ENCODE assay signal across 19 cellular contexts in the genomic region with DNA sequence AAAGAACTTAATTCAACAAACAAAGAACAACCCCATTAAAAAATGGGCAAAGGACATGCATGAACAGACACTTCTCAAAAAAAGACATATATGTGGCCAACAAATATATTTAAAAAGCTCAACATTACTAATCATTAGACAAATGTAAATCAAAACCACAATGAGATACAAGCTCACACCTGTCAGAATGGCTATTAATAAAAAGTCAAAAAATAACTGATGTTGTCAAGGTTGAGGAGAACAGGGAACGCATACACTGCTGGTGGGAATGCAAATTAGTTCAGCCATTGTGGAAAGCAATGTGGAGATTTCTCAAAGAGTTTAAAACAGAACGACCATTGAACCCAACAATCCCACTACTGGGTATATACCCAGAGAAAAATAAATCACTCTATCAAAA. TPM values are rescaled to one million over a fixed set of nuclear protein-coding genes. Genes with fewer than 3 reads are reported as not detected.
DNase-seq lines count a peak whose midpoint lies in the region; ATAC-seq and TF ChIP-seq lines count a peak whose summit lies in the region.
"Had no signal": no experiment of that assay in that cellular context is flagged by ENCODE, and none has a peak within 500 bp of the region (broad histone marks: within the 10 kb centered on the region; RNA-seq: fewer than 3 reads in every experiment).

No MANE protein-coding gene starts in this region.

- ATAC-seq in GM19043 (IDR thresholded peaks at IDR 0.05; ENCODE audit: low read depth, unreplicated experiment) (peak; percentile 68), HG02571 (IDR thresholded peaks at IDR 0.05; ENCODE audit: unreplicated experiment) (peak; percentile 50), HG03354 (IDR thresholded peaks at IDR 0.05; ENCODE audit: poor library complexity, severe bottlenecking, unreplicated experiment) (peak; percentile 78)
- ATAC-seq in stimulated activated memory B cell treated with anti-CD40 and anti-IgM and Interleukin-4, amounts not matched to agents 10 μg/mL and 1 μg/mL and 100 μg/mL, for 72 hours, result no peak
- ATAC-seq: K562; stimulated activated naive CD8-positive, alpha-beta T cell treated with anti-CD3 and anti-CD28 coated beads, Interleukin-15, Interleukin-2, amounts not matched to agents 100 U/mL and 50 U/mL, for 24 hours; T-cell had no signal

- no peak overlapping the region for H3K27ac ChIP-seq in smooth muscle cell (ENCODE audit: low read depth)
- H3K27ac ChIP-seq: C4-2B, Peyer's patch, sigmoid colon, vagina had no signal

- H2AFZ ChIP-seq in smooth muscle cell (ENCODE audit: low read depth), result no peak overlapping the region

- WGBS in smooth muscle cell (ENCODE audit: low lambda C conversion rate), result 90% methylated on average over 2 of the region's 2 CpGs

- no peak overlapping the region for H3K9ac ChIP-seq in smooth muscle cell (ENCODE audit: low read depth)

- H3K27me3 Mint-ChIP-seq in stimulated activated memory B cell treated with anti-CD40 and anti-IgM and Interleukin-4, amounts not matched to agents 10 μg/mL and 1 μg/mL and 100 μg/mL, for 72 hours, result no peaks in the 10 kb centered on the region
- H3K27me3 Mint-ChIP-seq: T-cell had no signal

- no peak overlapping the region for H3K4me2 ChIP-seq in smooth muscle cell

- H4K20me1 ChIP-seq in smooth muscle cell (ENCODE audit: low read depth), result no peaks in the 10 kb centered on the region

- peaks cover 35% of the 10 kb centered on the region for H3K4me1 Mint-ChIP-seq in stimulated activated memory B cell treated with anti-CD40 and anti-IgM and Interleukin-4, amounts not matched to agents 10 μg/mL and 1 μg/mL and 100 μg/mL, for 72 hours

- H3K36me3 Mint-ChIP-seq in stimulated activated memory B cell treated with anti-CD40 and anti-IgM and Interleukin-4, amounts not matched to agents 10 μg/mL and 1 μg/mL and 100 μg/mL, for 72 hours, result peaks cover 47% of the 10 kb centered on the region

- H3K79me2 ChIP-seq in smooth muscle cell (ENCODE audit: low read depth), result no peaks in the 10 kb centered on the region

- H3K9me3 ChIP-seq in smooth muscle cell (replicated peaks; ENCODE audit: low read depth), result no peaks in the 10 kb centered on the region
- H3K9me3 ChIP-seq: Peyer's patch, sigmoid colon, vagina had no signal

- no peaks in the 10 kb centered on the region for H3K27me3 ChIP-seq in smooth muscle cell (ENCODE audit: low read depth)
- H3K27me3 ChIP-seq: Peyer's patch, sigmoid colon, vagina had no signal

- H3K4me1 ChIP-seq in smooth muscle cell (ENCODE audit: low read depth), result peaks cover 13% of the 10 kb centered on the region
- H3K4me1 ChIP-seq: Peyer's patch, vagina had no signal

- peak overlapping the region; percentile 3 for H3K27ac Mint-ChIP-seq in stimulated activated memory B cell treated with anti-CD40 and anti-IgM and Interleukin-4, amounts not matched to agents 10 μg/mL and 1 μg/mL and 100 μg/mL, for 72 hours
- H3K27ac Mint-ChIP-seq: T-cell had no signal

- no peaks in the 10 kb centered on the region for H3K36me3 ChIP-seq in smooth muscle cell (ENCODE audit: low read depth)

- TF ChIP-seq CTCF in smooth muscle cell (IDR thresholded peaks at IDR 0.05; ENCODE audit: borderline replicate concordance, insufficient read depth, poor library complexity, severe bottlenecking), result no peak

- H3K4me3 Mint-ChIP-seq in stimulated activated memory B cell treated with anti-CD40 and anti-IgM and Interleukin-4, amounts not matched to agents 10 μg/mL and 1 μg/mL and 100 μg/mL, for 72 hours, result no peak overlapping the region
- H3K4me3 Mint-ChIP-seq: neural crest cell, T-cell had no signal

- no peaks in the 10 kb centered on the region for H3K9me3 Mint-ChIP-seq in stimulated activated memory B cell treated with anti-CD40 and anti-IgM and Interleukin-4, amounts not matched to agents 10 μg/mL and 1 μg/mL and 100 μg/mL, for 72 hours
- H3K9me3 Mint-ChIP-seq: neural crest cell had no signal

- H3K4me3 ChIP-seq in smooth muscle cell, result no peak overlapping the region
- H3K4me3 ChIP-seq: K562, Peyer's patch, sigmoid colon, vagina had no signal

- DNase-seq in smooth muscle cell (lab: John Stamatoyannopoulos, UW; ENCODE audit: unreplicated experiment), result no peak
- DNase-seq in stimulated activated naive CD4-positive, alpha-beta T cell (lab: John Stamatoyannopoulos, UW), result no peak
- DNase-seq in occipital lobe (lab: John Stamatoyannopoulos, UW), result no peak
- DNase-seq: activated CD4-positive, CD25-positive, alpha-beta regulatory T cell treated with anti-CD3 and anti-CD28 coated beads, Interleukin-2, amount 50 U/mL, for 72 hours; mesenchymal stem cell; NCI-H1694; NCI-H510A; Peyer's patch; sigmoid colon; stimulated activated naive CD8-positive, alpha-beta T cell treated with anti-CD3 and anti-CD28 coated beads, Interleukin-15, Interleukin-2, amounts not matched to agents 100 U/mL and 50 U/mL, for 24 hours; T-cell had no signal

- H3F3A ChIP-seq in smooth muscle cell (ENCODE audit: low read depth), result no peaks in the 10 kb centered on the region

RNA-seq across cellular contexts. Expression of gene ZFAND4, which starts 19.1 kb away (rescaled TPM):
- total RNA-seq in smooth muscle cell (3.6 and 9.7 TPM in 2 replicates), occipital lobe (12.2 TPM)
- polyA plus RNA-seq in smooth muscle cell, result 2.9 and 5.0 TPM in 2 replicates
